15 cellular contexts compared by ENCODE assay signal in the genomic region with DNA sequence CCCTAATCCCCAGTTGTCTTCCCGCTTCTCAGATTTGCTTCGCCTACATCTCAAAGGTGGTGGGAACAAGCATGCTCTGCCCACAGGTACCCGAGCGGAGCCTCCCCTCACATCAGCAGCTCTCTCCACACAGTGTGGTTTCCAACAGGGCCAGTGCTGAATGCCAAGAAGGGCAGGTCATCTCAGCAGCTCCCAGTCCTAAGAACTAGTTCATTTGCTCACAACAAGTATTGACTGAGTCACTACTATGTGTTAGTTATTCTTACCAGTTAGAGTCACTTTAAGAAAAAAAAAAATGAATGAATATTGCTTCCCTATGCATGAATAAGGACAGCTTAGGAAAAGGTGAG.
DNase-seq lines count a peak whose midpoint lies in the region; ATAC-seq and TF ChIP-seq lines count a peak whose summit lies in the region.
"Had no signal": no experiment of that assay in that cellular context is flagged by ENCODE, and none has a peak within 500 bp of the region (broad histone marks: within the 10 kb centered on the region; RNA-seq: fewer than 3 reads in every experiment).

No MANE protein-coding gene starts in this region.

- H3K4me1 ChIP-seq in RWPE2 (ENCODE audit: insufficient read depth, poor library complexity, severe bottlenecking) (no peaks in the 10 kb centered on the region), smooth muscle cell (ENCODE audit: low read depth) (no peaks in the 10 kb centered on the region)
- H3K4me1 ChIP-seq: gastrocnemius medialis, sigmoid colon had no signal

- peak overlapping the region; percentile 51 for H3K9ac ChIP-seq in smooth muscle cell (ENCODE audit: low read depth)
- H3K9ac ChIP-seq: neural progenitor cell had no signal

- H3K36me3 ChIP-seq in RWPE2 (ENCODE audit: low read depth): no peaks in the 10 kb centered on the region
- no peaks in the 10 kb centered on the region for H3K36me3 ChIP-seq in smooth muscle cell (ENCODE audit: low read depth)
- H3K36me3 ChIP-seq: gastrocnemius medialis, neural progenitor cell, sigmoid colon had no signal

- no peaks in the 10 kb centered on the region for H3K27me3 ChIP-seq in RWPE2 (ENCODE audit: insufficient read depth, poor library complexity, severe bottlenecking)
- peaks cover 4% of the 10 kb centered on the region for H3K27me3 ChIP-seq in smooth muscle cell (ENCODE audit: low read depth)
- H3K27me3 ChIP-seq: gastrocnemius medialis had no signal

- no peak overlapping the region for H3K4me2 ChIP-seq in smooth muscle cell
- H3K4me2 ChIP-seq: neural progenitor cell had no signal

- no peak for TF ChIP-seq CTCF in RWPE2 (IDR thresholded peaks at IDR 0.05; ENCODE audit: poor library complexity, severe bottlenecking)
- no peak for TF ChIP-seq CTCF in fibroblast of pulmonary artery (IDR thresholded peaks at IDR 0.05; ENCODE audit: low read length, missing control alignments)
- no peak for TF ChIP-seq CTCF in smooth muscle cell (IDR thresholded peaks at IDR 0.05; ENCODE audit: borderline replicate concordance, insufficient read depth, poor library complexity, severe bottlenecking)

- no peaks in the 10 kb centered on the region for H4K20me1 ChIP-seq in smooth muscle cell (ENCODE audit: low read depth)

- H3F3A ChIP-seq in smooth muscle cell (ENCODE audit: low read depth): no peaks in the 10 kb centered on the region

- H3K9me3 ChIP-seq in RWPE2 (ENCODE audit: severe bottlenecking): no peaks in the 10 kb centered on the region
- no peaks in the 10 kb centered on the region for H3K9me3 ChIP-seq in smooth muscle cell (replicated peaks; ENCODE audit: low read depth)
- H3K9me3 ChIP-seq: gastrocnemius medialis, sigmoid colon had no signal

- H3K4me3 ChIP-seq in RWPE2 (ENCODE audit: severe bottlenecking): no peak overlapping the region
- no peak overlapping the region for H3K4me3 ChIP-seq in fibroblast of pulmonary artery (replicated peaks; ENCODE audit: low read depth, low read length)
- H3K4me3 ChIP-seq in smooth muscle cell: no peak overlapping the region
- H3K4me3 ChIP-seq: gastrocnemius medialis, neural progenitor cell, sigmoid colon had no signal

- WGBS in smooth muscle cell (ENCODE audit: low lambda C conversion rate): 60% methylated on average over 4 of the region's 4 CpGs

- peak; percentile 53 for ATAC-seq in RWPE2 (ENCODE audit: low read depth)
- ATAC-seq in GM18873 (IDR thresholded peaks at IDR 0.05; ENCODE audit: low FRiP score, unreplicated experiment): no peak
- no peak for ATAC-seq in esophagus mucosa
- ATAC-seq: gastrocnemius medialis; stimulated activated naive B cell treated with anti-CD40 and anti-IgM and Interleukin-4, amounts not matched to agents 10 μg/mL and 1 μg/mL and 100 μg/mL, for 72 hours had no signal

- DNase-seq in GM04503 (ENCODE audit: low read depth) (peak; percentile 19), RWPE2 (ENCODE audit: low spot score) (no peak), fibroblast of pulmonary artery (ENCODE audit: low read depth) (peak; percentile 18), smooth muscle cell (lab: John Stamatoyannopoulos, UW; ENCODE audit: unreplicated experiment) (no peak)
- DNase-seq in NK-92 treated with Interleukin-12 subunit alpha and Interleukin-12 subunit beta, amount 100 ng/mL, for 24 hours (lab: John Stamatoyannopoulos, UW): no peak
- DNase-seq: activated naive CD4-positive, alpha-beta T cell treated with Interleukin-2 at 50 U/mL for 16 hours; CD4-positive, alpha-beta memory T cell; gastrocnemius medialis; NCI-H187 treated with DMSO at 0.1 percent for 48 hours; RPMI8226; sigmoid colon; stimulated activated naive B cell treated with anti-CD40 and anti-IgM and Interleukin-4, amounts not matched to agents 10 μg/mL and 1 μg/mL and 100 μg/mL, for 72 hours had no signal

- H3K27ac ChIP-seq in RWPE2 (ENCODE audit: poor library complexity, severe bottlenecking): no peak overlapping the region
- H3K27ac ChIP-seq in smooth muscle cell (ENCODE audit: low read depth): peak overlapping the region; percentile 68
- H3K27ac ChIP-seq: gastrocnemius medialis, neural progenitor cell, sigmoid colon had no signal

- no peaks in the 10 kb centered on the region for H3K79me2 ChIP-seq in smooth muscle cell (ENCODE audit: low read depth)

- H2AFZ ChIP-seq in smooth muscle cell (ENCODE audit: low read depth): no peak overlapping the region

Comparison
In these comparisons a context has a peak if more than half of its experiments do, and no peak if none do; other contexts are left out.
1. DNase-seq: peak in GM04503 (single experiment) and fibroblast of pulmonary artery (single experiment); none in RWPE2 (single experiment), smooth muscle cell (single experiment) and NK-92 treated with Interleukin-12 subunit alpha and Interleukin-12 subunit beta, amount 100 ng/mL, for 24 hours (single experiment).